1 cellular context compared by ENCODE assay signal in genomic region chr6:132530293-132530974, GRCh38.
TF ChIP-seq lines count a peak whose summit lies in the region.

No MANE protein-coding gene starts in this region.

TF ChIP-seq in H1, 55 proteins besides CTCF, POLR2A, EP300 and RAD21:
- no peak for TF ChIP-seq CEBPB (IDR thresholded peaks at IDR 0.05; ENCODE audit: low read depth, low read length)
- no peak for TF ChIP-seq SIX5 (IDR thresholded peaks at IDR 0.05; ENCODE audit: low read depth, low read length)
- TF ChIP-seq SP2 (IDR thresholded peaks at IDR 0.05; ENCODE audit: low read length) = no peak
- no peak for TF ChIP-seq TAF1 (IDR thresholded peaks at IDR 0.05; ENCODE audit: low read depth, low read length)
- no peak for TF ChIP-seq ATF3 (IDR thresholded peaks at IDR 0.05; ENCODE audit: insufficient read depth, low read depth, low read length)
- TF ChIP-seq KDM5A (IDR thresholded peaks at IDR 0.05; ENCODE audit: low read length) = no peak
- no peak for TF ChIP-seq CTBP2 (IDR thresholded peaks at IDR 0.05; ENCODE audit: borderline replicate concordance, insufficient read depth, insufficient read length, low read length)
- no peak for TF ChIP-seq USF2 (IDR thresholded peaks at IDR 0.05; ENCODE audit: low read length)
- no peak for TF ChIP-seq BACH1 (IDR thresholded peaks at IDR 0.05; ENCODE audit: low read length)
- TF ChIP-seq ASH2L (IDR thresholded peaks at IDR 0.05; ENCODE audit: low read length) = no peak
- TF ChIP-seq CHD2 (IDR thresholded peaks at IDR 0.05; ENCODE audit: low read length) = no peak
- TF ChIP-seq RBBP5 (IDR thresholded peaks at IDR 0.05; ENCODE audit: borderline replicate concordance, low read depth, low read length) = no peak
- TF ChIP-seq NRF1 (IDR thresholded peaks at IDR 0.05; ENCODE audit: low read depth, low read length) = no peak
- no peak for TF ChIP-seq EGR1 (IDR thresholded peaks at IDR 0.05; ENCODE audit: borderline replicate concordance, low read depth, low read length)
- TF ChIP-seq GABPA (IDR thresholded peaks at IDR 0.05; ENCODE audit: borderline replicate concordance, insufficient read depth, low read length) = no peak
- no peak for TF ChIP-seq POU5F1 (IDR thresholded peaks at IDR 0.05; ENCODE audit: low read depth, low read length)
TF ChIP-seq in H1: peak in this region for 0.
